ENCODE assay signal across 8 cellular contexts in the genomic region with DNA sequence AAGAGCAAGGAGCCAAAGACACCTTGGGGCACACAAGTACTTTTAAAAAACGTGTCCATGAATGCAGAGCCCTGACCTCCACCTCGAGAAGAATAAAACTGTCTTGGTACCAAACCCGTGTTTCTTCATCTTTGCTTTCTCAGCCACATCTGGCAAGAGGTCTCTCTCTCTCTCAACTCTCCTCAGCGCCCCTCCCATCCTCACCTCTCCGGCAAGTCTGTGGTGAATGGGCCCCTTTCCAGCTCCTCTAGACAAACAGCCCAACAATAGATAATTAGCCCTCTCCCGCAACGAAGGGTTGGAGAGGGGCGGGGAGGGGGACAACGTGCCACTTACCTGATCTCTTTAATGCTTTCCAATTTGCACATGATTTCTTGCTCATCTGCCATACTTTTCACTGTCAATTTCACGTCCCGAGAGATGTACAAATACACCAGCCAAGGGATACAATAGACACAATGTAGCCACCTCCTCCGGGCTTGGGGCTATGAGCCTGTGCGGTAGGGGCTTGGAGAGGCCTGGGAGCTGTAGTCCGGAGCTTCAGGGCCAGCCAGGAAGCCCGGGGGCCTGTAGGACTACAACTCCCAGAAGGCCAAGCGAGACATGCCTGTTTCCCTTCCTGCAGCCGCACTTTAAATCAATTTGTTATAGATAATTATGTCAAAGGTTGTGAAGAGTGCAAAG. TPM values are rescaled to one million over a fixed set of nuclear protein-coding genes. Genes with fewer than 3 reads are reported as not detected.
DNase-seq lines count a peak whose midpoint lies in the region; FAIRE-seq and TF ChIP-seq lines count a peak whose summit lies in the region.

A gene with protein sequence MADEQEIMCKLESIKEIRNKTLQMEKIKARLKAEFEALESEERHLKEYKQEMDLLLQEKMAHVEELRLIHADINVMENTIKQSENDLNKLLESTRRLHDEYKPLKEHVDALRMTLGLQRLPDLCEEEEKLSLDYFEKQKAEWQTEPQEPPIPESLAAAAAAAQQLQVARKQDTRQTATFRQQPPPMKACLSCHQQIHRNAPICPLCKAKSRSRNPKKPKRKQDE (minus strand): TSS at position 462 of the 684 bp plus-strand sequence. CDS start 73 bp downstream, at position 389.

- H3K36me3 ChIP-seq in MG63 (no peaks in the 10 kb centered on the region), bronchial epithelial cell (ENCODE audit: control insufficient read depth, insufficient read depth, low read length) (no peaks in the 10 kb centered on the region), small intestine (ENCODE audit: control insufficient read depth in 2 of 2, insufficient read depth in 2 of 2, low read length in 2 of 2) (no peaks in the 10 kb centered on the region)

- no peaks in the 10 kb centered on the region for H3K4me1 ChIP-seq in small intestine (ENCODE audit: control insufficient read depth in 2 of 2, insufficient read depth in 1 of 2, low read depth in 1 of 2, low read length in 1 of 2)

- peak; percentile 79 for DNase-seq in EH (ENCODE audit: low read depth)
- peak; percentile 23 for DNase-seq in H54 (ENCODE audit: insufficient read length, low spot score)
- DNase-seq in MG63 = peak; percentile 25
- DNase-seq in bronchial epithelial cell (ENCODE audit: low read depth) = peak; percentile 76
- DNase-seq in iPS-NIHi7 (ENCODE audit: extremely low spot score) = peak; percentile 78
- peak; percentile 77 for DNase-seq in small intestine
- DNase-seq in NK-92 treated with Interleukin-12 subunit alpha and Interleukin-12 subunit beta, amount 100 ng/mL, for 24 hours (lab: John Stamatoyannopoulos, UW) = no peak

- H3K27ac ChIP-seq in small intestine (ENCODE audit: low read depth in 1 of 2, low read length in 1 of 2) = peak within 1 kb of the TSS in 1 of 2 donors; percentile 4

- TF ChIP-seq POLR2A in H54 (IDR thresholded peaks at IDR 0.05; ENCODE audit: low read depth, low read length) = no peak

- H3K4me3 ChIP-seq in MG63 = no peak within 1 kb of the TSS
- H3K4me3 ChIP-seq in WI38 (ENCODE audit: low read depth, low read length) = peak within 1 kb of the TSS; percentile 60
- H3K4me3 ChIP-seq in bronchial epithelial cell (ENCODE audit: low read depth, low read length) = peak within 1 kb of the TSS; percentile 49
- peak within 1 kb of the TSS; percentile 53 to 63 for H3K4me3 ChIP-seq in small intestine (ENCODE audit: low read depth in 1 of 2, low read length in 2 of 2)

- TF ChIP-seq CTCF in WI38 (IDR thresholded peaks at IDR 0.05; ENCODE audit: low read depth, low read length) = no peak
- no peak for TF ChIP-seq CTCF in bronchial epithelial cell (IDR thresholded peaks at IDR 0.05; ENCODE audit: insufficient read depth, low read length, severe bottlenecking)

- H3K9me3 ChIP-seq in MG63 (no peaks in the 10 kb centered on the region), small intestine (ENCODE audit: control insufficient read depth, low read depth) (no peaks in the 10 kb centered on the region)

- WGBS in small intestine, 3 donors = 0 to 27% (median 0%) methylated on average over 17 of the region's 17 CpGs

- no peaks in the 10 kb centered on the region for H3K27me3 ChIP-seq in MG63
- no peaks in the 10 kb centered on the region for H3K27me3 ChIP-seq in bronchial epithelial cell (ENCODE audit: control insufficient read depth, insufficient read depth, low read length)
- H3K27me3 ChIP-seq in small intestine (ENCODE audit: control insufficient read depth in 2 of 2, insufficient read depth in 2 of 2, low read length in 2 of 2) = no peaks in the 10 kb centered on the region

- no peak for FAIRE-seq in H54 (lab: Jason Lieb, UNC)
- no peak for FAIRE-seq in bronchial epithelial cell (lab: Jason Lieb, UNC)
- no peak for FAIRE-seq in small intestine (lab: Jason Lieb, UNC)

RNA-seq across cellular contexts. Expression of the gene that starts here (rescaled TPM):
- 1.4 and 1.7 TPM in 2 replicates for total RNA-seq in MG63 (2014; rRNA removed; shearing (Covaris generic); ENCODE audit: low replicate concordance)
- total RNA-seq in bronchial epithelial cell = 1.3 and 2.0 TPM in 2 replicates
- polyA plus RNA-seq in small intestine = 10 to 100 TPM in 1 of 3 donors, 1 to 10 TPM in 2; 6.5 to 11.6 (median 6.9) TPM
